9 cellular contexts compared by ENCODE assay signal in the genomic region with DNA sequence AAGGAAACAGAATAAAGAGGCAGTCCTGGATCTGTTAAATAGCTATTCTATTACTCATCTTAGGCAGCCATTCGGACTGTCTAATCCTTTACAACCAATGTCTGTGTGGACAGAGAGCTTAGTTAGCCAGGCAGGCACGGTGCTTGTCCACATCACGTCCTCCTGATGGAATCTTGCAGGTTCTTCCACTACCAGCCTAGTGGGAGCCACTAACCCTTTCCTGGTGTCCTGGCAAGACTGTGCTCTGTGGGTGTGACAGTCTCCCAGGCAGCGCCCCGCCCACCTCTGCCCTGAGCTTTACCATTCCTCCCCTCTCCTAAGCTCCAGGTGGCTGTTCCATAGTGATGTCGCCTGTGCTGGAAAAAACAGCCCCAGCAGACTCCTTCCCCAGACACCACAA.
DNase-seq lines count a peak whose midpoint lies in the region; ATAC-seq and TF ChIP-seq lines count a peak whose summit lies in the region.
"Had no signal": no experiment of that assay in that cellular context is flagged by ENCODE, and none has a peak within 500 bp of the region (broad histone marks: within the 10 kb centered on the region; RNA-seq: fewer than 3 reads in every experiment).

No MANE protein-coding gene starts in this region.

- H3K4me1 Mint-ChIP-seq in Calu3 (ENCODE audit: low read depth, unreplicated experiment) = peaks cover 8% of the 10 kb centered on the region
- H3K4me1 Mint-ChIP-seq in activated naive CD8-positive, alpha-beta T cell treated with anti-CD3 and anti-CD28 coated beads, Interleukin-2, amount 50 U/mL, for 24 hours = peaks cover 63% of the 10 kb centered on the region

- no peaks in the 10 kb centered on the region for H3K9me3 Mint-ChIP-seq in Calu3 (ENCODE audit: low read depth, unreplicated experiment)
- H3K9me3 Mint-ChIP-seq in activated naive CD8-positive, alpha-beta T cell treated with anti-CD3 and anti-CD28 coated beads, Interleukin-2, amount 50 U/mL, for 24 hours = no peaks in the 10 kb centered on the region

- no peaks in the 10 kb centered on the region for H3K27me3 Mint-ChIP-seq in Calu3 (ENCODE audit: unreplicated experiment)
- no peaks in the 10 kb centered on the region for H3K27me3 Mint-ChIP-seq in activated naive CD8-positive, alpha-beta T cell treated with anti-CD3 and anti-CD28 coated beads, Interleukin-2, amount 50 U/mL, for 24 hours

- H3K4me3 Mint-ChIP-seq in Calu3 (ENCODE audit: low read depth, unreplicated experiment) = no peak overlapping the region
- peak overlapping the region; percentile 59 for H3K4me3 Mint-ChIP-seq in activated naive CD8-positive, alpha-beta T cell treated with anti-CD3 and anti-CD28 coated beads, Interleukin-2, amount 50 U/mL, for 24 hours

- DNase-seq in Calu3 (peak; percentile 25), mucosa of descending colon (peak; percentile 67 to 72 (median 67)), NCI-H1092 (lab: John Stamatoyannopoulos, UW) (no peak), right atrium auricular region (ENCODE audit: low spot score) (no peak)
- peak; percentile 36 for DNase-seq in activated naive CD8-positive, alpha-beta T cell treated with anti-CD3 and anti-CD28 coated beads, Interleukin-2, amount 50 U/mL, for 24 hours
- DNase-seq: activated CD4-positive, CD25-positive, alpha-beta regulatory T cell treated with anti-CD3 and anti-CD28 coated beads, Interleukin-2, amount 50 U/mL, for 72 hours had no signal

- ATAC-seq in activated naive CD8-positive, alpha-beta T cell treated with anti-CD3 and anti-CD28 coated beads, Interleukin-2, amount 50 U/mL, for 24 hours = peak; percentile 0
- ATAC-seq in mucosa of descending colon (peak; percentile 87), HG02642 (IDR thresholded peaks at IDR 0.05; ENCODE audit: poor library complexity, unreplicated experiment) (no peak), GM19023 (IDR thresholded peaks at IDR 0.05; ENCODE audit: unreplicated experiment) (no peak)

- H3K9me3 ChIP-seq in HUES6 (ENCODE audit: control insufficient read depth, insufficient read depth, low read depth, low read length) = no peaks in the 10 kb centered on the region
- H3K9me3 ChIP-seq in mucosa of descending colon = no peaks in the 10 kb centered on the region
- H3K9me3 ChIP-seq in right atrium auricular region = no peaks in the 10 kb centered on the region

- CTCF ChIA-PET in Calu3 (lab: Charles Lee) = interaction anchor here (1.2 kb wide), 1 partner anchor 8 kb away, joined by 3 read pairs; no protein-coding TSS in a partner anchor

- H3K36me3 ChIP-seq in HUES6 (ENCODE audit: control insufficient read depth, insufficient read depth, low read length) (no peaks in the 10 kb centered on the region), mucosa of descending colon (ENCODE audit: low read depth) (no peaks in the 10 kb centered on the region), right atrium auricular region (no peaks in the 10 kb centered on the region)

- H3K4me3 ChIP-seq in HUES6 (ENCODE audit: low read depth, low read length) = no peak overlapping the region
- no peak overlapping the region for H3K4me3 ChIP-seq in mucosa of descending colon
- H3K4me3 ChIP-seq in right atrium auricular region = no peak overlapping the region

- H3K36me3 Mint-ChIP-seq in Calu3 (ENCODE audit: insufficient read depth, unreplicated experiment) = no peaks in the 10 kb centered on the region
- H3K36me3 Mint-ChIP-seq in activated naive CD8-positive, alpha-beta T cell treated with anti-CD3 and anti-CD28 coated beads, Interleukin-2, amount 50 U/mL, for 24 hours (ENCODE audit: low read depth) = peaks cover 8% of the 10 kb centered on the region

- no TSS peak for BruUV-seq in Calu3 (replicated peaks; lab: Mats Ljungman, UMichigan)

- no peak overlapping the region for H3K27ac Mint-ChIP-seq in Calu3 (ENCODE audit: unreplicated experiment)
- peak overlapping the region; percentile 98 for H3K27ac Mint-ChIP-seq in activated naive CD8-positive, alpha-beta T cell treated with anti-CD3 and anti-CD28 coated beads, Interleukin-2, amount 50 U/mL, for 24 hours

- TF ChIP-seq CTCF in Calu3 (IDR thresholded peaks at IDR 0.05; ENCODE audit: unreplicated experiment) = no peak
- TF ChIP-seq CTCF in mucosa of descending colon (IDR thresholded peaks at IDR 0.05) = no peak
- TF ChIP-seq CTCF in right atrium auricular region (IDR thresholded peaks at IDR 0.05) = no peak

- H3K4me1 ChIP-seq in HUES6 (ENCODE audit: control insufficient read depth, insufficient read depth, low read length) = peaks cover 33% of the 10 kb centered on the region
- H3K4me1 ChIP-seq in mucosa of descending colon (ENCODE audit: low read depth) = no peaks in the 10 kb centered on the region
- H3K4me1 ChIP-seq in right atrium auricular region = no peaks in the 10 kb centered on the region

- no peaks in the 10 kb centered on the region for H3K27me3 ChIP-seq in HUES6 (ENCODE audit: control insufficient read depth, insufficient read depth, low read length)
- no peaks in the 10 kb centered on the region for H3K27me3 ChIP-seq in right atrium auricular region

- intact Hi-C loops in Calu3 (cut with micrococcal nuclease; ENCODE audit: unreplicated experiment) = no loop called here
- intact Hi-C loops in mucosa of descending colon (cut with DNase I, micrococcal nuclease) = no loop called here

- no peak overlapping the region for H3K9ac ChIP-seq in HUES6 (ENCODE audit: low read length)

- H3K27ac ChIP-seq in HUES6 (ENCODE audit: low read depth, low read length) = 0 out of 2 replicates have a peak overlapping the region, but pooled peaks have one; percentile 24
- H3K27ac ChIP-seq in right atrium auricular region = no peak overlapping the region

Comparison
In these comparisons a context has a peak if more than half of its experiments do, and no peak if none do; other contexts are left out.
1. DNase-seq: peak in Calu3 (single experiment), activated naive CD8-positive, alpha-beta T cell treated with anti-CD3 and anti-CD28 coated beads, Interleukin-2, amount 50 U/mL, for 24 hours (single experiment) and mucosa of descending colon (3 of 3); none in NCI-H1092 (single experiment) and right atrium auricular region (single experiment).
2. ATAC-seq: peak in activated naive CD8-positive, alpha-beta T cell treated with anti-CD3 and anti-CD28 coated beads, Interleukin-2, amount 50 U/mL, for 24 hours (single experiment) and mucosa of descending colon (single experiment); none in HG02642 (single experiment) and GM19023 (single experiment).